ENCODE assay signal across 15 cellular contexts in the genomic region with DNA sequence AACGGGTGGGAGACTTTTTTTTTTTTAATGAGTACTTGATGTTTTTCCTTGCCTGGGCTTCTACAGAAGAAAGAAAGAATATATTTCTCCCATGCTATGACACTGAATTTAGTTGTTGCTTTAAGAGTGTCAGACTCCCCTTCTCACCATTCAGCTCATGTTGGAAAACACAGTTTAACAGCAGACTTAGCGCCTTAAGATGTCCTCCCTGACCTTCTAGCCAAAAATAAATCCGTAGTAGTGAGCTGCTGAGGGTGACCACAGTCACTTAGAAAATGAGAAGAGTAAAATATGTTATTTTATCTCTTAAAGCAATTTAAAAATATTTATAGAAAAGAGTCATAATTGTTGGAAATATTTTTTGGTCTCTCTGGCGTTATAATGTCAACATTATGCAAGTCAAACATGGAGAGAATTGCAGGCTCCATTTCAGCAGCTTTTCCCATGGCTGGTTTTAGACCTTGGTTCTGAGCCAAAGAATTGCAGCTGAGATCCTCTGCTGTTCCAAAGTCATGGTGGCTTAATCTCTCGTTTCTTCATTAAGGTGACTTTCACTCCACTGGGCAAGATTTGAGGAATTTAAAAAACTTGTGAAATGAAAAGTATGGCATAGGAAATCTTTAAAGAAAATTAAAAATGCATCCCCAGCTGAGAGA.
A peak's percentile ranks its signal among the peaks of the same experiment; 100 is the strongest.
DNase-seq lines count a peak whose midpoint lies in the region; ATAC-seq and TF ChIP-seq lines count a peak whose summit lies in the region.
"Had no signal": no experiment of that assay in that cellular context is flagged by ENCODE, and none has a peak within 500 bp of the region (broad histone marks: within the 10 kb centered on the region; RNA-seq: fewer than 3 reads in every experiment).

No MANE protein-coding gene starts in this region.

- no peaks in the 10 kb centered on the region for H3K36me3 ChIP-seq in right atrium auricular region
- no peaks in the 10 kb centered on the region for H3K36me3 ChIP-seq in heart left ventricle
- H3K36me3 ChIP-seq in aorta (ENCODE audit: control insufficient read depth in 1 of 2, insufficient read depth in 2 of 2, low read length in 1 of 2) = no peaks in the 10 kb centered on the region
- H3K36me3 ChIP-seq: prostate gland had no signal

- intact Hi-C loops in Right ventricle myocardium superior (cut with DNase I) = no loop called here
- intact Hi-C loops in heart left ventricle (cut with DNase I) = loop anchor here in 1 of 10 donors (5.0 kb wide), 1 partner anchor 144 kb away; a partner anchor contains a TSS
- intact Hi-C loops in aorta (cut with DNase I) = no loop called here

- H3K4me1 ChIP-seq in right atrium auricular region (peaks cover 0 to 49% of the 10 kb centered on the region in 2 donors), heart left ventricle (peaks cover 4 to 46% (median 21%) of the 10 kb centered on the region in 12 donors), aorta (ENCODE audit: control insufficient read depth in 1 of 2, insufficient read depth in 2 of 2, low read length in 2 of 2) (peaks cover 9% of the 10 kb centered on the region in 2 donors)
- H3K4me1 ChIP-seq: prostate gland had no signal

- H3K9me3 ChIP-seq in right atrium auricular region = no peaks in the 10 kb centered on the region
- no peaks in the 10 kb centered on the region for H3K9me3 ChIP-seq in heart left ventricle
- H3K9me3 ChIP-seq in aorta (ENCODE audit: control insufficient read depth, low read length) = no peaks in the 10 kb centered on the region
- H3K9me3 ChIP-seq: prostate gland had no signal

- 27 to 35% (median 30%) methylated on average over 5 of the region's 5 CpGs for WGBS in heart left ventricle, 4 donors
- 3 to 6% methylated on average over 5 of the region's 5 CpGs for WGBS in aorta, 2 donors

- H3K4me3 ChIP-seq in right atrium auricular region (peak overlapping the region in 1 of 2 donors; percentile 0), heart left ventricle (peak overlapping the region in 7 of 12 donors; percentile 1 to 19 (median 4)), aorta (ENCODE audit: low read length in 2 of 2) (peak overlapping the region; percentile 6 to 54)
- H3K4me3 ChIP-seq: prostate gland had no signal

- TF ChIP-seq CTCF in right atrium auricular region (IDR thresholded peaks at IDR 0.05) = no peak
- TF ChIP-seq CTCF in heart left ventricle (IDR thresholded peaks at IDR 0.05) = no peak

- H3K27me3 ChIP-seq in right atrium auricular region = no peaks in the 10 kb centered on the region
- H3K27me3 ChIP-seq in heart left ventricle = no peaks in the 10 kb centered on the region
- no peaks in the 10 kb centered on the region for H3K27me3 ChIP-seq in aorta (ENCODE audit: control insufficient read depth in 1 of 2, insufficient read depth in 2 of 2, low read length in 1 of 2)

- H3K27ac ChIP-seq in right atrium auricular region = peak overlapping the region in 1 of 2 donors; percentile 63
- H3K27ac ChIP-seq in heart left ventricle = peak overlapping the region in 11 of 12 donors; percentile 36 to 67 (median 54)
- peak overlapping the region in 1 of 2 donors; percentile 90 for H3K27ac ChIP-seq in aorta (ENCODE audit: low read depth in 1 of 2, low read length in 2 of 2)
- H3K27ac ChIP-seq: prostate gland, RWPE1 had no signal

- DNase-seq in Right ventricle myocardium superior = no peak
- no peak for DNase-seq in right atrium auricular region (ENCODE audit: low spot score)
- DNase-seq in heart left ventricle = peak in 1 of 5 donors; percentile 29
- peak; percentile 17 for DNase-seq in pons (ENCODE audit: low spot score)
- DNase-seq in aorta = no peak
- DNase-seq in glomerular visceral epithelial cell (ENCODE audit: extremely low spot score) = no peak
- DNase-seq: activated CD4-positive, alpha-beta T cell treated with anti-CD3 and anti-CD28 coated beads for 4 hours; activated T-cell treated with anti-CD3 and anti-CD28 coated beads, Interleukin-2, amount 50 U/mL, for 24 hours; NCI-H1930; NCI-H526 treated with DMSO at 0.1 percent for 48 hours; stimulated activated CD4-positive, alpha-beta T cell treated with anti-CD3 and anti-CD28 coated beads, Interleukin-4, amount 100 ng/mL, for 1 hour had no signal

- ATAC-seq in Right ventricle myocardium superior (ENCODE audit: poor library complexity) (peak; percentile 83), heart left ventricle (peak; percentile 49 to 79 (median 66)), aorta (ENCODE audit: low FRiP score) (no peak), HG03565 (IDR thresholded peaks at IDR 0.05; ENCODE audit: unreplicated experiment) (no peak), GM21360 (IDR thresholded peaks at IDR 0.05; ENCODE audit: unreplicated experiment) (no peak)

- no peak for TF ChIP-seq POLR2A in heart left ventricle (IDR thresholded peaks at IDR 0.05)

Comparison
In these comparisons a context has a peak if more than half of its experiments do, and no peak if none do; other contexts are left out.
1. ATAC-seq: peak in Right ventricle myocardium superior (single experiment) and heart left ventricle (4 of 4); none in aorta (single experiment), HG03565 (single experiment) and GM21360 (single experiment).